Comparison of ENCODE assay signal across 16 cellular contexts in the genomic region with DNA sequence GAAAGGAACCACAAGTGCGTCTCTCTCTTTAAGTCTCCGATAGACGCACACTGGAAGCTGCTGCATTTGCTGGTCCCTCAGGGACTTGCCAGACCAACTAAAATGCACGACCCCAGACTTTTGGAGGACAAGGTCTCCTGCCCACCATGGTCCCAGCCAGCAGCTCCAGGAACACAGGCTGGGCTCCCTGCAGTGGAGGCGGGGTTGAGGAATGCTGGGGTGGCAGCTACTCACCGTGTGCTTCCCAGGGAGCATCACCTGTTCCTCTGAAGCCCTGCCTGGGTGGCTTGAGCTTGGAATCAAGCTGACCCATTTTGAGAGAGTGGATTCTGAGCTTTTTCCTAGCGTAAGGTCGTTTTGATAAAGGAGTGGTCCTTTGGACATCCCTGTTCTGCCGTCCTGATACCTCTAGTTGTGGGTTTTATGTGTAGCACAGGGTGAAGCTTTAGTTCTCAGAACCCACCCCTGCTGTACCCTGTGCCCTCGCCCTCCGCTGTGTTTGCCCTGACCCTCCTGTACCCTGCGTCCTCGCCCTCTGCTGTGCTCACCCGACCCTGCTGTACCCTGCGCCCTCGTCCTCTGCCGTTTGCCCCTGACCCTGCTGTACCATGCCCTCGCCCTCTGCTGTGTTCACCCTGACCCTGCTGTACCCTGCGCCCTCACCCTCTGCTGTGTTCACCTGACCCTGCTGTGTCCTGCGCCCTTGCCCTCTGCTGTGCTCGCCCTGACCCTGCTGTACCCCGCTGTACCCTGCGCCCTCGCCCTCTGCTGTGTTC. TPM values are rescaled to one million over a fixed set of nuclear protein-coding genes. Genes with fewer than 3 reads are reported as not detected.
DNase-seq lines count a peak whose midpoint lies in the region; ATAC-seq and TF ChIP-seq lines count a peak whose summit lies in the region.
"Had no signal": no experiment of that assay in that cellular context is flagged by ENCODE, and none has a peak within 500 bp of the region (broad histone marks: within the 10 kb centered on the region; RNA-seq: fewer than 3 reads in every experiment).

No MANE protein-coding gene starts in this region.

- DNase-seq in activated CD4-positive, alpha-beta memory T cell treated with anti-CD3 and anti-CD28 coated beads for 36 hours: no peak
- no peak for DNase-seq in activated CD4-positive, alpha-beta memory T cell treated with anti-CD3 and anti-CD28 coated beads, Interleukin-2, amount 10 ng/mL, durations not matched to agents 7 days and 5 days
- DNase-seq in SK-N-MC (ENCODE audit: low read depth, low spot score) (no peak), nephron progenitor cell (no peak), putamen (ENCODE audit: low spot score) (no peak)
- DNase-seq: amniotic stem cell, COR-L47, erythroblast, islet precursor cell, Karpas-422, mesenchymal stem cell, NCI-H146, NCI-H446 treated with DMSO at 0.1 percent for 48 hours, small intestine had no signal

- no peak for TF ChIP-seq CTCF in nephron progenitor cell (IDR thresholded peaks at IDR 0.05)

- peak overlapping the region; percentile 42 for H3K27ac Mint-ChIP-seq in activated CD4-positive, alpha-beta memory T cell treated with anti-CD3 and anti-CD28 coated beads for 36 hours
- H3K27ac Mint-ChIP-seq in activated CD4-positive, alpha-beta memory T cell treated with anti-CD3 and anti-CD28 coated beads, Interleukin-2, amount 10 ng/mL, durations not matched to agents 7 days and 5 days: no peak overlapping the region
- H3K27ac Mint-ChIP-seq in nephron progenitor cell: peak overlapping the region; percentile 91

- POLR2A ChIA-PET in activated CD4-positive, alpha-beta memory T cell treated with anti-CD3 and anti-CD28 coated beads for 36 hours (lab: Charles Lee): interaction anchor here (0.6 kb wide), 1 partner anchor 241 kb away, joined by 4 read pairs; no protein-coding TSS in a partner anchor
- POLR2A ChIA-PET in activated CD4-positive, alpha-beta memory T cell treated with anti-CD3 and anti-CD28 coated beads, Interleukin-2, amount 10 ng/mL, durations not matched to agents 7 days and 5 days (lab: Charles Lee): interaction anchor here (0.6 to 3.8 kb wide), 3 partner anchors 9 to 11 kb away, joined by 4 to 34 read pairs (median 5); no protein-coding TSS in a partner anchor

- H3K9me3 ChIP-seq in SK-N-MC (ENCODE audit: low read depth, low read length): no peaks in the 10 kb centered on the region

- H3K36me3 Mint-ChIP-seq in activated CD4-positive, alpha-beta memory T cell treated with anti-CD3 and anti-CD28 coated beads for 36 hours: peaks cover 55% of the 10 kb centered on the region
- H3K36me3 Mint-ChIP-seq in activated CD4-positive, alpha-beta memory T cell treated with anti-CD3 and anti-CD28 coated beads, Interleukin-2, amount 10 ng/mL, durations not matched to agents 7 days and 5 days (ENCODE audit: low read depth): peaks cover 76% of the 10 kb centered on the region
- peaks cover 79% of the 10 kb centered on the region for H3K36me3 Mint-ChIP-seq in nephron progenitor cell (ENCODE audit: low read depth)

- ATAC-seq in HG03135 (IDR thresholded peaks at IDR 0.05; ENCODE audit: unreplicated experiment): no peak

- intact Hi-C loops in activated CD4-positive, alpha-beta memory T cell treated with anti-CD3 and anti-CD28 coated beads for 36 hours (cut with micrococcal nuclease): no loop called here

- no peak overlapping the region for H3K4me3 Mint-ChIP-seq in activated CD4-positive, alpha-beta memory T cell treated with anti-CD3 and anti-CD28 coated beads for 36 hours
- H3K4me3 Mint-ChIP-seq in activated CD4-positive, alpha-beta memory T cell treated with anti-CD3 and anti-CD28 coated beads, Interleukin-2, amount 10 ng/mL, durations not matched to agents 7 days and 5 days: no peak overlapping the region
- H3K4me3 Mint-ChIP-seq in nephron progenitor cell: no peak overlapping the region

- no peak overlapping the region for H3K9ac ChIP-seq in SK-N-MC (ENCODE audit: insufficient read length)

- CTCF ChIA-PET in activated CD4-positive, alpha-beta memory T cell treated with anti-CD3 and anti-CD28 coated beads for 36 hours (lab: Charles Lee): interaction anchor here (1.2 kb wide), 1 partner anchor 30 kb away, joined by 3 read pairs; no protein-coding TSS in a partner anchor
- CTCF ChIA-PET in activated CD4-positive, alpha-beta memory T cell treated with anti-CD3 and anti-CD28 coated beads, Interleukin-2, amount 10 ng/mL, durations not matched to agents 7 days and 5 days (lab: Charles Lee): no interaction called here

- H3K27me3 Mint-ChIP-seq in activated CD4-positive, alpha-beta memory T cell treated with anti-CD3 and anti-CD28 coated beads for 36 hours: no peaks in the 10 kb centered on the region
- no peaks in the 10 kb centered on the region for H3K27me3 Mint-ChIP-seq in activated CD4-positive, alpha-beta memory T cell treated with anti-CD3 and anti-CD28 coated beads, Interleukin-2, amount 10 ng/mL, durations not matched to agents 7 days and 5 days
- no peaks in the 10 kb centered on the region for H3K27me3 Mint-ChIP-seq in nephron progenitor cell (ENCODE audit: low read depth, poor library complexity)

- 0 out of 2 replicates have a peak overlapping the region, but pooled peaks have one; percentile 42 for H3K27ac ChIP-seq in SK-N-MC
- H3K27ac ChIP-seq: VCaP had no signal

- H3K9me3 Mint-ChIP-seq in activated CD4-positive, alpha-beta memory T cell treated with anti-CD3 and anti-CD28 coated beads for 36 hours: no peaks in the 10 kb centered on the region
- H3K9me3 Mint-ChIP-seq in activated CD4-positive, alpha-beta memory T cell treated with anti-CD3 and anti-CD28 coated beads, Interleukin-2, amount 10 ng/mL, durations not matched to agents 7 days and 5 days: no peaks in the 10 kb centered on the region
- H3K9me3 Mint-ChIP-seq in nephron progenitor cell: no peaks in the 10 kb centered on the region

- H3K4me1 Mint-ChIP-seq in activated CD4-positive, alpha-beta memory T cell treated with anti-CD3 and anti-CD28 coated beads for 36 hours (ENCODE audit: low read depth): peaks cover 34% of the 10 kb centered on the region
- H3K4me1 Mint-ChIP-seq in activated CD4-positive, alpha-beta memory T cell treated with anti-CD3 and anti-CD28 coated beads, Interleukin-2, amount 10 ng/mL, durations not matched to agents 7 days and 5 days: peaks cover 39% of the 10 kb centered on the region
- H3K4me1 Mint-ChIP-seq in nephron progenitor cell: peaks cover 11% of the 10 kb centered on the region

- no peak overlapping the region for H3K4me3 ChIP-seq in SK-N-MC

- H3K36me3 ChIP-seq in SK-N-MC (ENCODE audit: insufficient read depth, low read length): peaks cover 7% of the 10 kb centered on the region; the same call in 1 of the 2 replicates

RNA-seq across cellular contexts. Expression of a gene that starts 11.0 kb away (rescaled TPM):
- 10 to 100 TPM; 22.1 to 25.6 TPM for total RNA-seq in activated CD4-positive, alpha-beta memory T cell treated with anti-CD3 and anti-CD28 coated beads for 36 hours
- total RNA-seq in activated CD4-positive, alpha-beta memory T cell treated with anti-CD3 and anti-CD28 coated beads, Interleukin-2, amount 10 ng/mL, durations not matched to agents 7 days and 5 days: 10 to 100 TPM; 50.4 to 56.5 TPM

RNA-seq across cellular contexts. Expression of a gene that starts 11.6 kb away (rescaled TPM):
- 1 to 10 TPM; 2.9 to 3.2 TPM for total RNA-seq in activated CD4-positive, alpha-beta memory T cell treated with anti-CD3 and anti-CD28 coated beads for 36 hours
- total RNA-seq in activated CD4-positive, alpha-beta memory T cell treated with anti-CD3 and anti-CD28 coated beads, Interleukin-2, amount 10 ng/mL, durations not matched to agents 7 days and 5 days: 1 to 10 TPM; 7.0 to 7.8 TPM

RNA-seq across cellular contexts. Expression of a gene that starts 30.8 kb away (rescaled TPM):
- 1 to 10 TPM; 6.8 to 7.6 TPM for total RNA-seq in activated CD4-positive, alpha-beta memory T cell treated with anti-CD3 and anti-CD28 coated beads for 36 hours
- 10 to 100 TPM in 1 of 2 experiments, 1 to 10 TPM in 1; 9.4 to 10.0 TPM for total RNA-seq in activated CD4-positive, alpha-beta memory T cell treated with anti-CD3 and anti-CD28 coated beads, Interleukin-2, amount 10 ng/mL, durations not matched to agents 7 days and 5 days

RNA-seq across cellular contexts. Expression of a gene that starts 45.8 kb away (rescaled TPM):
- total RNA-seq in activated CD4-positive, alpha-beta memory T cell treated with anti-CD3 and anti-CD28 coated beads for 36 hours: 10 to 100 TPM; 90.0 to 92.4 TPM
- 10 to 100 TPM; 73.2 to 74.0 TPM for total RNA-seq in activated CD4-positive, alpha-beta memory T cell treated with anti-CD3 and anti-CD28 coated beads, Interleukin-2, amount 10 ng/mL, durations not matched to agents 7 days and 5 days
